ENCODE assay signal across 9 cellular contexts in genomic region chr13:27953671-27954405, GRCh38. TPM values are rescaled to one million over a fixed set of nuclear protein-coding genes. Genes with fewer than 3 reads are reported as not detected.
DNase-seq lines count a peak whose midpoint lies in the region; ATAC-seq and TF ChIP-seq lines count a peak whose summit lies in the region.
"Had no signal": no experiment of that assay in that cellular context is flagged by ENCODE, and none has a peak within 500 bp of the region (broad histone marks: within the 10 kb centered on the region; RNA-seq: fewer than 3 reads in every experiment).

No MANE protein-coding gene starts in this region.

- H3K4me3 Mint-ChIP-seq in activated T-cell treated with anti-CD3 and anti-CD28 coated beads, Interleukin-2, amount 50 U/mL, for 4 hours = peak overlapping the region; percentile 73

- no peak for TF ChIP-seq EP300 in neural cell (conservative IDR thresholded peaks at IDR 0.05; ENCODE audit: poor library complexity, severe bottlenecking)

- H3K36me3 Mint-ChIP-seq in activated T-cell treated with anti-CD3 and anti-CD28 coated beads, Interleukin-2, amount 50 U/mL, for 4 hours (ENCODE audit: insufficient read depth) = no peaks in the 10 kb centered on the region

- no peaks in the 10 kb centered on the region for H3K36me3 ChIP-seq in BLaER1
- no peaks in the 10 kb centered on the region for H3K36me3 ChIP-seq in neural cell (ENCODE audit: insufficient read depth, low read length)

- peaks cover 4% of the 10 kb centered on the region for H3K9me3 Mint-ChIP-seq in activated T-cell treated with anti-CD3 and anti-CD28 coated beads, Interleukin-2, amount 50 U/mL, for 4 hours

- DNase-seq in NOMO-1 treated with DMSO at 0.1 percent for 48 hours (lab: John Stamatoyannopoulos, UW; ENCODE audit: unreplicated experiment) (peak; percentile 90), fibroblast of pulmonary artery (ENCODE audit: low read depth) (peak; percentile 65), superior temporal gyrus (ENCODE audit: extremely low spot score) (peak; percentile 34)
- peak; percentile 42 for DNase-seq in activated T-cell treated with anti-CD3 and anti-CD28 coated beads, Interleukin-2, amount 50 U/mL, for 4 hours

- H3K9me3 ChIP-seq in BLaER1 (0 out of 2 replicates have a peak, but pooled peaks cover 9% of the 10 kb centered on the region), neural cell (ENCODE audit: low read length) (no peaks in the 10 kb centered on the region)

- 0 out of 2 replicates have a peak overlapping the region, but pooled peaks have one; percentile 44 for H3K9ac ChIP-seq in BLaER1
- H3K9ac ChIP-seq in neural cell (ENCODE audit: low read length) = no peak overlapping the region

- H3K4me3 ChIP-seq in BLaER1 (peak overlapping the region; percentile 64), fibroblast of pulmonary artery (replicated peaks; ENCODE audit: low read depth, low read length) (peak overlapping the region; percentile 30), neural cell (ENCODE audit: low read length) (peak overlapping the region; percentile 60)

- no peak overlapping the region for H2AFZ ChIP-seq in neural cell (ENCODE audit: low read depth, low read length)

- ATAC-seq in GM19035 (IDR thresholded peaks at IDR 0.05; ENCODE audit: unreplicated experiment) (peak; percentile 85), HG03354 (IDR thresholded peaks at IDR 0.05; ENCODE audit: poor library complexity, severe bottlenecking, unreplicated experiment) (peak; percentile 92)
- peak; percentile 94 to 97 for ATAC-seq in activated T-cell treated with anti-CD3 and anti-CD28 coated beads, Interleukin-2, amount 50 U/mL, for 4 hours

- H4K20me1 ChIP-seq in BLaER1 = peaks cover 16% of the 10 kb centered on the region; the same call in 1 of the 2 replicates
- H4K20me1 ChIP-seq in neural cell (ENCODE audit: insufficient read depth) = no peaks in the 10 kb centered on the region

- H3K27ac ChIP-seq in BLaER1 (no peak overlapping the region), neural cell (ENCODE audit: low read length) (no peak overlapping the region)

- no peaks in the 10 kb centered on the region for H3K79me2 ChIP-seq in neural cell (replicated peaks; ENCODE audit: insufficient read depth, low read length)

- no peaks in the 10 kb centered on the region for H3K9me2 ChIP-seq in neural cell (ENCODE audit: insufficient read depth, low read length)

- peak; percentile 34 for TF ChIP-seq CTCF in fibroblast of pulmonary artery (IDR thresholded peaks at IDR 0.05; ENCODE audit: low read length, missing control alignments)
- peak; percentile 90 for TF ChIP-seq CTCF in neural cell (IDR thresholded peaks at IDR 0.05; ENCODE audit: poor library complexity, severe bottlenecking)

- TF ChIP-seq RAD21 in neural cell (conservative IDR thresholded peaks at IDR 0.05) = peak; percentile 73

- H3K27me3 ChIP-seq in BLaER1 (peaks cover 75% of the 10 kb centered on the region), neural cell (ENCODE audit: insufficient read depth, low read depth, low read length) (peaks cover 96% of the 10 kb centered on the region)

- peak overlapping the region; percentile 73 for H3K4me2 ChIP-seq in BLaER1
- peak overlapping the region; percentile 19 for H3K4me2 ChIP-seq in neural cell (ENCODE audit: low read length)

- H3K27me3 Mint-ChIP-seq in activated T-cell treated with anti-CD3 and anti-CD28 coated beads, Interleukin-2, amount 50 U/mL, for 4 hours (ENCODE audit: low read depth) = peaks cover 64% of the 10 kb centered on the region

- H3K4me1 ChIP-seq in BLaER1 = peaks cover 19% of the 10 kb centered on the region

- peaks cover 9% of the 10 kb centered on the region for H3K4me1 Mint-ChIP-seq in activated T-cell treated with anti-CD3 and anti-CD28 coated beads, Interleukin-2, amount 50 U/mL, for 4 hours (ENCODE audit: low read depth)

- no peaks in the 10 kb centered on the region for H3F3A ChIP-seq in neural cell (ENCODE audit: insufficient read depth, low read length, poor library complexity, severe bottlenecking)

TF ChIP-seq in neural cell, 6 proteins besides CTCF, POLR2A, EP300 and RAD21:
- TF ChIP-seq EZH2 (IDR thresholded peaks at IDR 0.05; ENCODE audit: borderline replicate concordance, insufficient read depth, low read length, poor library complexity, severe bottlenecking) (peak; percentile 71), SMC3 (conservative IDR thresholded peaks at IDR 0.05; ENCODE audit: poor library complexity) (peak; percentile 75), REST (IDR thresholded peaks at IDR 0.05; ENCODE audit: borderline replicate concordance) (no peak), TAF1 (IDR thresholded peaks at IDR 0.05; ENCODE audit: low read depth) (no peak), POLR2AphosphoS5 (IDR thresholded peaks at IDR 0.05) (no peak)
TF ChIP-seq in neural cell: peak in this region for 2.

RNA-seq across cellular contexts. Expression of gene CDX2, which starts 15.3 kb away (rescaled TPM):
- total RNA-seq in activated T-cell treated with anti-CD3 and anti-CD28 coated beads, Interleukin-2, amount 50 U/mL, for 4 hours = under 1 TPM in 2 of 3 donors, not detected in 1; 0.11 to 0.43 TPM
- not detected in 2 replicates for polyA plus RNA-seq in neural cell
- polyA minus RNA-seq in neural cell = not detected in 2 replicates
- total RNA-seq: T-helper 2 cell treated with Interferon-gamma antibody and Interleukin-4, amounts not matched to agents 100 ng/mL and 5 ng/mL, for 36 hours had no signal

RNA-seq across cellular contexts. Expression of gene PDX1, which starts 34.0 kb away (rescaled TPM):
- not detected for total RNA-seq in activated T-cell treated with anti-CD3 and anti-CD28 coated beads, Interleukin-2, amount 50 U/mL, for 4 hours
- polyA plus RNA-seq in neural cell = not detected in 2 replicates
- polyA minus RNA-seq in neural cell = not detected in 2 replicates
- total RNA-seq: T-helper 2 cell treated with Interferon-gamma antibody and Interleukin-4, amounts not matched to agents 100 ng/mL and 5 ng/mL, for 36 hours had no signal

RNA-seq across cellular contexts. Expression of gene URAD, which starts 34.7 kb away (rescaled TPM):
- not detected for total RNA-seq in activated T-cell treated with anti-CD3 and anti-CD28 coated beads, Interleukin-2, amount 50 U/mL, for 4 hours
- polyA plus RNA-seq in neural cell = not detected in 2 replicates
- polyA minus RNA-seq in neural cell = not detected in 2 replicates
- total RNA-seq: T-helper 2 cell treated with Interferon-gamma antibody and Interleukin-4, amounts not matched to agents 100 ng/mL and 5 ng/mL, for 36 hours had no signal

Comparison
In these comparisons a context has a peak if more than half of its experiments do, and no peak if none do; other contexts are left out.
1. DNase-seq: peak in every context shown above with its lines; median percentile 90 in NOMO-1 treated with DMSO at 0.1 percent for 48 hours; 65 in fibroblast of pulmonary artery; 42 in activated T-cell treated with anti-CD3 and anti-CD28 coated beads, Interleukin-2, amount 50 U/mL, for 4 hours; 34 in superior temporal gyrus.